8 cellular contexts compared by ENCODE assay signal in genomic region chr19:51904331-51905165, GRCh38. TPM values are rescaled to one million over a fixed set of nuclear protein-coding genes. Genes with fewer than 3 reads are reported as not detected.
DNase-seq lines count a peak whose midpoint lies in the region; ATAC-seq and TF ChIP-seq lines count a peak whose summit lies in the region.

Gene ZNF649 (minus strand): TSS chr19:51905017. CDS start chr19:51900107, 4,910 bp downstream.

- H3K4me3 Mint-ChIP-seq in dendritic cell treated with granulocyte-macrophage colony-stimulating factor and Interleukin-4, amounts not matched to agents 40 ng/mL and 50 ng/mL, for 4 days, result peak within 1 kb of the TSS; percentile 95

- peak; percentile 42 for TF ChIP-seq POLR2A in GM15510 (IDR thresholded peaks at IDR 0.05; ENCODE audit: borderline replicate concordance, extremely low read depth, insufficient read length)

- ATAC-seq in HG03039 (IDR thresholded peaks at IDR 0.05; ENCODE audit: unreplicated experiment) (peak; percentile 61), left colon (peak; percentile 100)

- peaks cover 27% of the 10 kb centered on the region for H3K27me3 Mint-ChIP-seq in dendritic cell treated with granulocyte-macrophage colony-stimulating factor and Interleukin-4, amounts not matched to agents 40 ng/mL and 50 ng/mL, for 4 days

- peaks cover 80% of the 10 kb centered on the region for H3K9me3 Mint-ChIP-seq in dendritic cell treated with granulocyte-macrophage colony-stimulating factor and Interleukin-4, amounts not matched to agents 40 ng/mL and 50 ng/mL, for 4 days

- H3K36me3 Mint-ChIP-seq in dendritic cell treated with granulocyte-macrophage colony-stimulating factor and Interleukin-4, amounts not matched to agents 40 ng/mL and 50 ng/mL, for 4 days (ENCODE audit: low read depth), result peaks cover 73% of the 10 kb centered on the region

- H3K4me1 Mint-ChIP-seq in dendritic cell treated with granulocyte-macrophage colony-stimulating factor and Interleukin-4, amounts not matched to agents 40 ng/mL and 50 ng/mL, for 4 days (ENCODE audit: low read depth), result peaks cover 24% of the 10 kb centered on the region

- intact Hi-C loops in dendritic cell treated with granulocyte-macrophage colony-stimulating factor and Interleukin-4, amounts not matched to agents 40 ng/mL and 50 ng/mL, for 4 days (cut with micrococcal nuclease), result loop anchor here (1.0 kb wide), 1 partner anchor 23 kb away; the partner anchor contains the start of gene ZNF613
- intact Hi-C loops in left colon (cut with DNase I, micrococcal nuclease), result no loop called here

- peak within 1 kb of the TSS; percentile 96 for H3K27ac Mint-ChIP-seq in dendritic cell treated with granulocyte-macrophage colony-stimulating factor and Interleukin-4, amounts not matched to agents 40 ng/mL and 50 ng/mL, for 4 days

- peak; percentile 88 for DNase-seq in NCI-H510A treated with DMSO at 0.1 percent for 48 hours (lab: John Stamatoyannopoulos, UW)
- peak; percentile 78 for DNase-seq in activated CD4-positive, alpha-beta T cell treated with anti-CD3 and anti-CD28 coated beads, Interleukin-2, amount 50 U/mL, for 1 hour
- peak; percentile 77 to 87 for DNase-seq in left colon
- peak; percentile 39 to 58 for DNase-seq in stimulated activated CD4-positive, alpha-beta T cell treated with anti-CD3 and anti-CD28 coated beads, Interleukin-1b, Interleukin-23, amount 100 ng/mL, for 1 hour (ENCODE audit: low read depth in 2 of 2)
- no peak for DNase-seq in LoVo (ENCODE audit: low spot score)

RNA-seq across cellular contexts. Expression of gene ZNF649, which starts in this region (rescaled TPM):
- total RNA-seq in left colon, result 10 to 100 TPM in 1 of 2 donors, 1 to 10 TPM in 1; 5.5 to 10.0 TPM
